Comparison of ENCODE assay signal across 13 cellular contexts in the genomic region with DNA sequence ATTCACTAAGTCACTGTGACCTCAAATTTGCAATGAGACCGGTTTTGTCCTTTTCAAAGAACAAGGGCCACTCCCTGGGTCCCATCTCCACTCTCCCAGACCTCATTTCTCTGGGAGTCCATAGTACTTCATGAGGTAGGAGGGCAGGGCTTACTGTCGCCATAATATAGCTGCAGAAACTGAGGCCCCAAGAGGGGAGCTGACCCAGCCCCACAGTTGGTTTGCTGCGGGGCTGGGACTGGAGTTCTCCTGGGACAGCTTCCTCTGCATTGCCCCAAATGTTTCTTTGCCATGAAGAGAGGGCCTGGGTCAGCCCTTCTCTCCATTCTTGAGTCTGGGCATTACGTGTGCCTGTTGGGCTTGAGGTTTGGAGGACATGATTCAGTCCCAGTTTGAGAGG.
DNase-seq lines count a peak whose midpoint lies in the region; ATAC-seq and TF ChIP-seq lines count a peak whose summit lies in the region.
"Had no signal": no experiment of that assay in that cellular context is flagged by ENCODE, and none has a peak within 500 bp of the region (broad histone marks: within the 10 kb centered on the region; RNA-seq: fewer than 3 reads in every experiment).

No MANE protein-coding gene starts in this region.

- no peaks in the 10 kb centered on the region for H4K20me1 ChIP-seq in neural progenitor cell (ENCODE audit: low read depth)

- H3K4me3 Mint-ChIP-seq in chondrocyte (ENCODE audit: unreplicated experiment) = no peak overlapping the region
- H3K4me3 Mint-ChIP-seq in neural progenitor cell = no peak overlapping the region
- H3K4me3 Mint-ChIP-seq in activated naive CD4-positive, alpha-beta T cell treated with anti-CD3 and anti-CD28 coated beads for 36 hours = no peak overlapping the region
- H3K4me3 Mint-ChIP-seq: CD14-positive monocyte, H9 had no signal

- intact Hi-C loops in activated naive CD4-positive, alpha-beta T cell treated with anti-CD3 and anti-CD28 coated beads for 36 hours (cut with micrococcal nuclease) = no loop called here

- peaks cover 52% of the 10 kb centered on the region for H3K36me3 Mint-ChIP-seq in chondrocyte (ENCODE audit: low read depth)
- H3K36me3 Mint-ChIP-seq in neural progenitor cell = no peaks in the 10 kb centered on the region
- no peaks in the 10 kb centered on the region for H3K36me3 Mint-ChIP-seq in activated naive CD4-positive, alpha-beta T cell treated with anti-CD3 and anti-CD28 coated beads for 36 hours (ENCODE audit: low read depth)
- H3K36me3 Mint-ChIP-seq: CD14-positive monocyte had no signal

- H3K9me3 ChIP-seq in RWPE2 (ENCODE audit: severe bottlenecking) (no peaks in the 10 kb centered on the region), neural progenitor cell (ENCODE audit: low read depth) (no peaks in the 10 kb centered on the region), thoracic aorta (no peaks in the 10 kb centered on the region)

- no peaks in the 10 kb centered on the region for H3K79me2 ChIP-seq in neural progenitor cell (ENCODE audit: low read depth)

- H3K4me1 Mint-ChIP-seq in chondrocyte (ENCODE audit: low read depth) (peaks cover 85% of the 10 kb centered on the region), neural progenitor cell (peaks cover 24% of the 10 kb centered on the region)
- H3K4me1 Mint-ChIP-seq in activated naive CD4-positive, alpha-beta T cell treated with anti-CD3 and anti-CD28 coated beads for 36 hours (ENCODE audit: low read depth) = no peaks in the 10 kb centered on the region
- H3K4me1 Mint-ChIP-seq: CD14-positive monocyte had no signal

- ATAC-seq in RWPE2 (ENCODE audit: low read depth) (no peak), thoracic aorta (ENCODE audit: insufficient number of reproducible peaks, low FRiP score, low read depth) (no peak), HG03520 (IDR thresholded peaks at IDR 0.05; ENCODE audit: unreplicated experiment) (no peak)

- H3K4me3 ChIP-seq in RWPE2 (ENCODE audit: severe bottlenecking) (no peak overlapping the region), neural progenitor cell (no peak overlapping the region), thoracic aorta (no peak overlapping the region)

- H3K9ac ChIP-seq in neural progenitor cell = no peak overlapping the region

- no peaks in the 10 kb centered on the region for H3K27me3 Mint-ChIP-seq in chondrocyte (ENCODE audit: low read depth)
- H3K27me3 Mint-ChIP-seq in neural progenitor cell (ENCODE audit: insufficient read depth, low read depth) = no peaks in the 10 kb centered on the region
- no peaks in the 10 kb centered on the region for H3K27me3 Mint-ChIP-seq in activated naive CD4-positive, alpha-beta T cell treated with anti-CD3 and anti-CD28 coated beads for 36 hours (ENCODE audit: low read depth)

- no peaks in the 10 kb centered on the region for H3K27me3 ChIP-seq in RWPE2 (ENCODE audit: insufficient read depth, poor library complexity, severe bottlenecking)
- no peaks in the 10 kb centered on the region for H3K27me3 ChIP-seq in neural progenitor cell
- no peaks in the 10 kb centered on the region for H3K27me3 ChIP-seq in thoracic aorta (replicated peaks; ENCODE audit: insufficient read depth)

- peak overlapping the region; percentile 90 for H2AFZ ChIP-seq in neural progenitor cell (replicated peaks)

- DNase-seq in RWPE2 (ENCODE audit: low spot score) (peak; percentile 19), chondrocyte (ENCODE audit: low spot score) (no peak), neural progenitor cell (ENCODE audit: low spot score) (no peak), thoracic aorta (ENCODE audit: low spot score) (no peak), HUDEP-2 (lab: John Stamatoyannopoulos, UW; ENCODE audit: unreplicated experiment in 76 of 76) (no peak)
- no peak for DNase-seq in activated naive CD4-positive, alpha-beta T cell treated with anti-CD3 and anti-CD28 coated beads for 36 hours
- DNase-seq: IMR-90, Karpas-422, NCI-H1417 treated with DMSO at 0.1 percent for 48 hours, NCI-H2029 had no signal

- H3K27ac Mint-ChIP-seq in chondrocyte (ENCODE audit: unreplicated experiment) (peak overlapping the region; percentile 90), neural progenitor cell (no peak overlapping the region)
- no peak overlapping the region for H3K27ac Mint-ChIP-seq in activated naive CD4-positive, alpha-beta T cell treated with anti-CD3 and anti-CD28 coated beads for 36 hours
- H3K27ac Mint-ChIP-seq: CD14-positive monocyte had no signal

- CTCF ChIA-PET in activated naive CD4-positive, alpha-beta T cell treated with anti-CD3 and anti-CD28 coated beads for 36 hours (lab: Charles Lee) = no interaction called here

- H3K27ac ChIP-seq in RWPE2 (ENCODE audit: poor library complexity, severe bottlenecking) = no peak overlapping the region
- H3K27ac ChIP-seq in neural progenitor cell = no peak overlapping the region
- peak overlapping the region; percentile 26 to 95 for H3K27ac ChIP-seq in thoracic aorta

- H3K9me3 Mint-ChIP-seq in chondrocyte (ENCODE audit: low read depth) = no peaks in the 10 kb centered on the region
- no peaks in the 10 kb centered on the region for H3K9me3 Mint-ChIP-seq in neural progenitor cell
- no peaks in the 10 kb centered on the region for H3K9me3 Mint-ChIP-seq in activated naive CD4-positive, alpha-beta T cell treated with anti-CD3 and anti-CD28 coated beads for 36 hours
- H3K9me3 Mint-ChIP-seq: CD14-positive monocyte, H9 had no signal

- H3F3A ChIP-seq in neural progenitor cell (ENCODE audit: low read depth) = peaks cover 16% of the 10 kb centered on the region

- H3K4me1 ChIP-seq in RWPE2 (ENCODE audit: insufficient read depth, poor library complexity, severe bottlenecking) = no peaks in the 10 kb centered on the region
- H3K4me1 ChIP-seq in neural progenitor cell = peaks cover 22% of the 10 kb centered on the region
- peaks cover 28 to 66% of the 10 kb centered on the region in 2 donors for H3K4me1 ChIP-seq in thoracic aorta (ENCODE audit: control insufficient read depth in 1 of 2, low read depth in 2 of 2)

- H3K36me3 ChIP-seq in RWPE2 (ENCODE audit: low read depth) = no peaks in the 10 kb centered on the region
- no peaks in the 10 kb centered on the region for H3K36me3 ChIP-seq in neural progenitor cell
- peaks cover 3% of the 10 kb centered on the region for H3K36me3 ChIP-seq in thoracic aorta

- TF ChIP-seq CTCF in RWPE2 (IDR thresholded peaks at IDR 0.05; ENCODE audit: poor library complexity, severe bottlenecking) (no peak), chondrocyte (IDR thresholded peaks at IDR 0.05) (no peak), neural progenitor cell (IDR thresholded peaks at IDR 0.05) (no peak), thoracic aorta (IDR thresholded peaks at IDR 0.05) (no peak)

- no peak overlapping the region for H3K4me2 ChIP-seq in neural progenitor cell

Comparison
In these comparisons a context has a peak if more than half of its experiments do, and no peak if none do; other contexts are left out.
1. H3K27ac ChIP-seq: peak in thoracic aorta (2 of 2); none in RWPE2 (single experiment) and neural progenitor cell (single experiment).